In the genomic region with DNA sequence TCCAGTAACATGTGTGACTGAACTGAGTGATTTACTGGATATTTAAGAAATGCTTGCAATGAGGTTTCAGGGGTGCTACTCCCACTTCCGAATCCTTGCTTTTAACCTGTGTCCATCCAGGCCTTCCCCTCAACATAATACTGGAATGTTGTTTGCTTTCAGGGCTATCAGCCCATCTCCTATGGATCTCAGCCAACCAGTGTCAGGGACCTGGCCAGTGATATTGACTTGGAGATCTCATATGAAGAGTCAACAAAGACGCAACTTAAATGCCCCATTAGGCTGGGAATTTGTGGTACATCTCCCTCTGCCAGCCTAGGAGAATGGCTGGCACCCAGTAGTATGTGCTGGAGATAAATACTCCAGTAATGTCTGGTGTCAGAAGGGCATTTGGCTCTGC, we compare ENCODE assay signal across 16 cellular contexts. TPM values are rescaled to one million over a fixed set of nuclear protein-coding genes. Genes with fewer than 3 reads are reported as not detected.
DNase-seq lines count a peak whose midpoint lies in the region; ATAC-seq and TF ChIP-seq lines count a peak whose summit lies in the region.
"Had no signal": no experiment of that assay in that cellular context is flagged by ENCODE, and none has a peak within 500 bp of the region (broad histone marks: within the 10 kb centered on the region; RNA-seq: fewer than 3 reads in every experiment).

No MANE protein-coding gene starts in this region.

- POLR2A ChIA-PET in CD4-positive, alpha-beta T cell (lab: Charles Lee), result interaction anchor here (1.3 to 1.5 kb wide), 2 partner anchors 79 to 324 kb away, joined by 4 to 8 read pairs; a partner anchor contains a TSS
- POLR2A ChIA-PET in Caco-2 (lab: Charles Lee), result no interaction called here

- no TSS peak for BruUV-seq in Caco-2 (replicated peaks; lab: Mats Ljungman, UMichigan)

- no peak for ATAC-seq in CD4-positive, alpha-beta T cell (ENCODE audit: poor library complexity)
- ATAC-seq in body of pancreas, result no peak
- ATAC-seq in GM19467 (IDR thresholded peaks at IDR 0.05; ENCODE audit: unreplicated experiment), result no peak
- ATAC-seq: stimulated activated effector memory CD8-positive, alpha-beta T cell treated with anti-CD3 and anti-CD28 coated beads, Interleukin-12 subunit alpha, Interleukin-12 subunit beta, amount 100 ng/mL, for 72 hours had no signal

- no peaks in the 10 kb centered on the region for H3K27me3 Mint-ChIP-seq in CD4-positive, alpha-beta T cell
- H3K27me3 Mint-ChIP-seq in Caco-2 (ENCODE audit: insufficient read depth, unreplicated experiment) (no peaks in the 10 kb centered on the region), nephron progenitor cell (ENCODE audit: low read depth, poor library complexity) (peaks cover 39% of the 10 kb centered on the region)

- peaks cover 40% of the 10 kb centered on the region for H3K4me1 Mint-ChIP-seq in CD4-positive, alpha-beta T cell (ENCODE audit: low read depth)
- H3K4me1 Mint-ChIP-seq in Caco-2 (ENCODE audit: low read depth, unreplicated experiment), result peaks cover 25% of the 10 kb centered on the region
- H3K4me1 Mint-ChIP-seq in nephron progenitor cell, result peaks cover 35% of the 10 kb centered on the region

- no peak for TF ChIP-seq CTCF in CD4-positive, alpha-beta T cell (IDR thresholded peaks at IDR 0.05)
- TF ChIP-seq CTCF in Caco-2 (IDR thresholded peaks at IDR 0.05; ENCODE audit: insufficient read depth in 1 of 2, low read depth in 1 of 2, low read length in 1 of 2, severe bottlenecking in 1 of 2, unreplicated experiment in 1 of 2) (no peak), body of pancreas (IDR thresholded peaks at IDR 0.05) (no peak), nephron progenitor cell (IDR thresholded peaks at IDR 0.05) (no peak)

- no peaks in the 10 kb centered on the region for H3K9me3 Mint-ChIP-seq in CD4-positive, alpha-beta T cell
- H3K9me3 Mint-ChIP-seq in Caco-2 (ENCODE audit: unreplicated experiment) (no peaks in the 10 kb centered on the region), nephron progenitor cell (no peaks in the 10 kb centered on the region)
- H3K9me3 Mint-ChIP-seq: stimulated activated effector memory CD8-positive, alpha-beta T cell treated with anti-CD3 and anti-CD28 coated beads, Interleukin-12 subunit alpha, Interleukin-12 subunit beta, amount 100 ng/mL, for 72 hours had no signal

- intact Hi-C loops in CD4-positive, alpha-beta T cell (cut with DNase I, micrococcal nuclease), result loop anchor here (2.0 to 10.0 kb wide), 7 partner anchors 168 to 1473 kb away; a partner anchor contains a TSS
- intact Hi-C loops in Caco-2 (cut with micrococcal nuclease; ENCODE audit: unreplicated experiment), result no loop called here
- intact Hi-C loops in body of pancreas (cut with DNase I), result no loop called here

- peak overlapping the region; percentile 74 for H3K27ac Mint-ChIP-seq in CD4-positive, alpha-beta T cell
- H3K27ac Mint-ChIP-seq in Caco-2 (ENCODE audit: unreplicated experiment) (no peak overlapping the region), nephron progenitor cell (no peak overlapping the region)

- no peak overlapping the region for H3K27ac ChIP-seq in CD4-positive, alpha-beta T cell (ENCODE audit: low read depth, low read length)
- peak overlapping the region in 3 of 4 donors; percentile 60 to 99 (median 99) for H3K27ac ChIP-seq in body of pancreas

- H3K4me3 Mint-ChIP-seq in CD4-positive, alpha-beta T cell, result peak overlapping the region; percentile 93
- H3K4me3 Mint-ChIP-seq in Caco-2 (ENCODE audit: unreplicated experiment), result peak overlapping the region; percentile 89
- peak overlapping the region; percentile 99 for H3K4me3 Mint-ChIP-seq in nephron progenitor cell

- WGBS in body of pancreas, 2 donors, result 13 to 35% methylated on average over 2 of the region's 2 CpGs

- CTCF ChIA-PET in CD4-positive, alpha-beta T cell (lab: Charles Lee), result interaction anchor here (2.4 kb wide), 1 partner anchor 79 kb away, joined by 11 read pairs; no protein-coding TSS in a partner anchor
- CTCF ChIA-PET in Caco-2 (lab: Charles Lee), result interaction anchor here (0.6 to 1.4 kb wide), 3 partner anchors 47 to 275 kb away, joined by 3 to 6 read pairs (median 4); no protein-coding TSS in a partner anchor

- no peaks in the 10 kb centered on the region for H3K9me3 ChIP-seq in CD4-positive, alpha-beta T cell (ENCODE audit: control insufficient read depth, low read length)
- H3K9me3 ChIP-seq in Caco-2 (no peaks in the 10 kb centered on the region), body of pancreas (no peaks in the 10 kb centered on the region)

- peaks cover 8% of the 10 kb centered on the region for H3K4me1 ChIP-seq in Caco-2
- H3K4me1 ChIP-seq in body of pancreas, result peaks cover 55% of the 10 kb centered on the region

- no peak for TF ChIP-seq POLR2A in body of pancreas (IDR thresholded peaks at IDR 0.05)

- no peak for DNase-seq in CD4-positive, alpha-beta T cell
- DNase-seq in Caco-2 (no peak), body of pancreas (peak in 2 of 4 donors; percentile 12 to 19), nephron progenitor cell (no peak), NCI-H2227 treated with DMSO at 0.1 percent for 48 hours (lab: John Stamatoyannopoulos, UW) (no peak), mucosa of gallbladder (ENCODE audit: low spot score) (no peak)
- DNase-seq: activated CD4-positive, CD25-positive, alpha-beta regulatory T cell treated with anti-CD3 and anti-CD28 coated beads, Interleukin-2, amount 50 U/mL, for 72 hours; anterior cingulate cortex; IMR-90; midbrain; NCI-H1105; NCI-H446; retina; stimulated activated CD4-positive, alpha-beta T cell treated with anti-CD3 and anti-CD28 coated beads, Interleukin-4, amount 100 ng/mL, for 4 hours had no signal

- no peak overlapping the region for H3K4me3 ChIP-seq in Caco-2 (ENCODE audit: low read depth, low read length)
- no peak overlapping the region for H3K4me3 ChIP-seq in body of pancreas

- H3K36me3 Mint-ChIP-seq in CD4-positive, alpha-beta T cell (ENCODE audit: low read depth), result peaks cover 4% of the 10 kb centered on the region
- peaks cover 10% of the 10 kb centered on the region for H3K36me3 Mint-ChIP-seq in Caco-2 (ENCODE audit: insufficient read depth, unreplicated experiment)
- peaks cover 10% of the 10 kb centered on the region for H3K36me3 Mint-ChIP-seq in nephron progenitor cell (ENCODE audit: low read depth)

- no peaks in the 10 kb centered on the region for H3K27me3 ChIP-seq in CD4-positive, alpha-beta T cell (ENCODE audit: control insufficient read depth, insufficient read depth, low read length)
- H3K27me3 ChIP-seq in Caco-2 (replicated peaks; ENCODE audit: control insufficient read depth, insufficient read depth, low read length) (no peaks in the 10 kb centered on the region), body of pancreas (no peaks in the 10 kb centered on the region)

- H3K36me3 ChIP-seq in Caco-2 (ENCODE audit: control insufficient read depth, insufficient read depth, low read length) (no peaks in the 10 kb centered on the region), body of pancreas (replicated peaks in 1 of 2; ENCODE audit: insufficient read depth in 1 of 2, low read depth in 2 of 2) (peaks cover 0 to under 1% of the 10 kb centered on the region in 2 donors)

RNA-seq across cellular contexts. Expression of a gene that starts 0.9 kb away (rescaled TPM):
- 10 to 100 TPM in 1 of 2 experiments, 1 to 10 TPM in 1; 10.0 to 11.1 TPM for total RNA-seq in CD4-positive, alpha-beta T cell
- total RNA-seq in Caco-2 (2022) (16.1 and 19.5 TPM in 2 replicates), body of pancreas (10 to 100 TPM; 15.0 to 18.5 TPM), mucosa of gallbladder (42.6 TPM)

RNA-seq across cellular contexts. Expression of a gene that starts 2.9 kb away (rescaled TPM):
- 10 to 100 TPM in 1 of 2 experiments, 1 to 10 TPM in 1; 8.4 to 11.8 TPM for total RNA-seq in CD4-positive, alpha-beta T cell
- total RNA-seq in Caco-2 (2022) (10.2 and 12.4 TPM in 2 replicates), body of pancreas (10 to 100 TPM; 23.6 to 30.7 TPM), mucosa of gallbladder (57.9 TPM)

Comparison
In these comparisons a context has a peak if more than half of its experiments do, and no peak if none do; other contexts are left out.
1. intact Hi-C loops: an anchor here in CD4-positive, alpha-beta T cell (2.0 to 10.0 kb wide); none called in Caco-2 and body of pancreas.